23 cellular contexts compared by ENCODE assay signal in the genomic region with DNA sequence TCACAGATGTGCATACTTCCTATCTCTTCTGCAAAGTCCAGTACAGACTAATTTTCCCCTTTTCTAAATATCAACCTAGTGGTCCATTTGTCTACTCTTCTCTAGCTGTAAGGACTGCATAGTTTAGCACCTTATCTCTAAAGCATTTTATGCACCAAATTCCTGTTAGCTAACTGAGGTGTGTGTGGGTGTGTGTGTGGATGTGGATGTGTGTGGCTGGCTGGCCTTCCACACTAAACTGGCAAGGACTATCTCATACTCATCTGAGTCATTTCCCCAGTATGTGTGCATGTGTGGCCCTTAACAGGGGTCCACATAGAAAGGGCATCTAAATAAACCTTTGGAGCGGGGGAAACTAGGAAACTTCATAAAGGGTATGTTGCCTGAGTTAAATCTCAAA.
"Had no signal": no experiment of that assay in that cellular context is flagged by ENCODE, and none has a peak within 500 bp of the region (broad histone marks: within the 10 kb centered on the region; RNA-seq: fewer than 3 reads in every experiment).

No MANE protein-coding gene starts in this region.

- H3K9me3 ChIP-seq: left ventricle myocardium inferior, prostate gland, right atrium auricular region, transverse colon, uterus had no signal

- H3K27me3 ChIP-seq: dorsolateral prefrontal cortex, heart left ventricle, neural progenitor cell, right atrium auricular region, transverse colon, uterus had no signal

- H3K36me3 ChIP-seq: heart left ventricle, left ventricle myocardium inferior, neural progenitor cell, prostate gland, right atrium auricular region, transverse colon, uterus had no signal

- H3K9me3 Mint-ChIP-seq: activated naive CD4-positive, alpha-beta T cell treated with anti-CD3 and anti-CD28 coated beads for 36 hours; activated naive CD8-positive, alpha-beta T cell treated with anti-CD3 and anti-CD28 coated beads, Interleukin-2, amount 10 ng/mL, durations not matched to agents 7 days and 5 days; activated T-cell treated with anti-CD3 and anti-CD28 coated beads, Interleukin-2, amount 50 U/mL, for 4 hours; activated T-helper 2 cell treated with anti-CD3 and anti-CD28 coated beads, Interferon-gamma antibody, Interleukin-2, Interleukin-4, amounts not matched to agents 10 μg/mL and 5 μg/mL and 100 μg/mL, durations not matched to agents 14 hours and 24 hours and 36 hours had no signal

- H2AFZ ChIP-seq: neural progenitor cell had no signal

- H3K4me3 Mint-ChIP-seq: activated naive CD4-positive, alpha-beta T cell treated with anti-CD3 and anti-CD28 coated beads for 36 hours; activated naive CD8-positive, alpha-beta T cell treated with anti-CD3 and anti-CD28 coated beads, Interleukin-2, amount 10 ng/mL, durations not matched to agents 7 days and 5 days; activated T-cell treated with anti-CD3 and anti-CD28 coated beads, Interleukin-2, amount 50 U/mL, for 4 hours; effector memory CD8-positive, alpha-beta T cell; naive thymus-derived CD4-positive, alpha-beta T cell; neural progenitor cell; stimulated activated naive CD8-positive, alpha-beta T cell treated with anti-CD3 and anti-CD28 coated beads, Interleukin-15, amount 100 ng/mL, for 72 hours; WTC11 had no signal

- H3K4me2 ChIP-seq: neural progenitor cell had no signal

- H3K4me3 ChIP-seq: dorsolateral prefrontal cortex, heart left ventricle, left ventricle myocardium inferior, neural progenitor cell, prostate gland, right atrium auricular region, transverse colon, uterus had no signal

- H3K27ac ChIP-seq: dorsolateral prefrontal cortex, left ventricle myocardium inferior, neural progenitor cell, prostate gland, right atrium auricular region, transverse colon, uterus had no signal

- H3K4me1 ChIP-seq: heart left ventricle, neural progenitor cell, right atrium auricular region, transverse colon, uterus had no signal

- H3K27ac Mint-ChIP-seq: activated naive CD4-positive, alpha-beta T cell treated with anti-CD3 and anti-CD28 coated beads for 36 hours; activated naive CD8-positive, alpha-beta T cell treated with anti-CD3 and anti-CD28 coated beads, Interleukin-2, amount 10 ng/mL, durations not matched to agents 7 days and 5 days; activated T-helper 2 cell treated with anti-CD3 and anti-CD28 coated beads, Interferon-gamma antibody, Interleukin-2, Interleukin-4, amounts not matched to agents 10 μg/mL and 5 μg/mL and 100 μg/mL, durations not matched to agents 14 hours and 24 hours and 36 hours; effector memory CD8-positive, alpha-beta T cell; naive thymus-derived CD4-positive, alpha-beta T cell; neural progenitor cell; stimulated activated naive CD8-positive, alpha-beta T cell treated with anti-CD3 and anti-CD28 coated beads, Interleukin-15, amount 100 ng/mL, for 72 hours; WTC11 had no signal

- ATAC-seq: activated T-cell treated with anti-CD3 and anti-CD28 coated beads, Interleukin-2, amount 50 U/mL, for 4 hours; effector memory CD8-positive, alpha-beta T cell; esophagus mucosa; heart left ventricle; naive thymus-derived CD4-positive, alpha-beta T cell; stimulated activated naive CD8-positive, alpha-beta T cell treated with anti-CD3 and anti-CD28 coated beads, Interleukin-15, amount 100 ng/mL, for 72 hours; WTC11 had no signal

- H3K4me1 Mint-ChIP-seq: activated naive CD8-positive, alpha-beta T cell treated with anti-CD3 and anti-CD28 coated beads, Interleukin-2, amount 10 ng/mL, durations not matched to agents 7 days and 5 days; naive thymus-derived CD4-positive, alpha-beta T cell; neural progenitor cell; stimulated activated naive CD8-positive, alpha-beta T cell treated with anti-CD3 and anti-CD28 coated beads, Interleukin-15, amount 100 ng/mL, for 72 hours; WTC11 had no signal

- DNase-seq: activated CD8-positive, alpha-beta memory T cell treated with anti-CD3 and anti-CD28 coated beads, Interleukin-2, amount 50 U/mL, for 4 hours; activated naive CD4-positive, alpha-beta T cell treated with anti-CD3 and anti-CD28 coated beads for 36 hours; activated naive CD8-positive, alpha-beta T cell treated with anti-CD3 and anti-CD28 coated beads, Interleukin-2, amount 10 ng/mL, durations not matched to agents 7 days and 5 days; activated T-cell treated with anti-CD3 and anti-CD28 coated beads, Interleukin-2, amount 50 U/mL, for 4 hours; anterior cingulate cortex; central memory CD4-positive, alpha-beta T cell; dorsolateral prefrontal cortex; effector memory CD8-positive, alpha-beta T cell; heart left ventricle; left ventricle myocardium inferior; stimulated activated CD4-positive, alpha-beta T cell treated with anti-CD3 and anti-CD28 coated beads, Interleukin-12 subunit alpha, Interleukin-12 subunit beta, amount 100 ng/mL, for 4 hours; stimulated activated CD4-positive, alpha-beta T cell treated with anti-CD3 and anti-CD28 coated beads, Interleukin-4, amount 100 ng/mL, for 4 hours; stimulated activated naive CD8-positive, alpha-beta T cell treated with anti-CD3 and anti-CD28 coated beads, Interleukin-15, amount 100 ng/mL, for 72 hours; T-helper 1 cell; transverse colon; uterus had no signal

- H3K36me3 Mint-ChIP-seq: activated naive CD8-positive, alpha-beta T cell treated with anti-CD3 and anti-CD28 coated beads, Interleukin-2, amount 10 ng/mL, durations not matched to agents 7 days and 5 days; naive thymus-derived CD4-positive, alpha-beta T cell; neural progenitor cell; WTC11 had no signal
